In genomic region chr2:205041472-205042130, GRCh38 we compare ENCODE assay signal across 26 cellular contexts.
"Had no signal": no experiment of that assay in that cellular context is flagged by ENCODE, and none has a peak within 500 bp of the region (broad histone marks: within the 10 kb centered on the region; RNA-seq: fewer than 3 reads in every experiment).

No MANE protein-coding gene starts in this region.

- H2AFZ ChIP-seq: neural progenitor cell, parathyroid adenoma had no signal

- H3K4me3 ChIP-seq: heart left ventricle, left lung, neural progenitor cell, psoas muscle, stomach, tibial artery had no signal

- H3K27me3 ChIP-seq: heart left ventricle, left lung, neural progenitor cell, stomach, tibial artery had no signal

- H3K9ac ChIP-seq: neural progenitor cell, parathyroid adenoma had no signal

- H3K27ac Mint-ChIP-seq: activated CD4-positive, alpha-beta memory T cell treated with anti-CD3 and anti-CD28 coated beads for 36 hours; activated CD4-positive, alpha-beta T cell treated with anti-CD3 and anti-CD28 coated beads, Interleukin-2, amount 10 ng/mL, durations not matched to agents 24 days and 14 days; activated naive CD4-positive, alpha-beta T cell treated with anti-CD3 and anti-CD28 coated beads, Interleukin-2, amount 50 U/mL, for 24 hours; activated naive CD8-positive, alpha-beta T cell treated with anti-CD3 and anti-CD28 coated beads, Interleukin-2, amount 50 U/mL, for 24 hours; activated T-helper 1 cell treated with anti-CD3 and anti-CD28 coated beads, Interleukin-12 subunit alpha, Interleukin-12 subunit beta, Interleukin-2, Interleukin-4 antibody, amounts not matched to agents 30 ng/mL and 10 ng/mL and 1 ng/mL, durations not matched to agents 14 hours and 24 hours and 36 hours; endodermal cell; neural progenitor cell; stimulated activated naive B cell treated with anti-CD40 and anti-IgM and Interleukin-4, amounts not matched to agents 10 μg/mL and 1 μg/mL and 100 μg/mL, for 72 hours; T-helper 17 cell had no signal

- H3K4me1 Mint-ChIP-seq: activated naive CD8-positive, alpha-beta T cell treated with anti-CD3 and anti-CD28 coated beads, Interleukin-2, amount 50 U/mL, for 24 hours; endodermal cell; stimulated activated naive B cell treated with anti-CD40 and anti-IgM and Interleukin-4, amounts not matched to agents 10 μg/mL and 1 μg/mL and 100 μg/mL, for 72 hours had no signal

- DNase-seq: activated CD4-positive, alpha-beta memory T cell treated with anti-CD3 and anti-CD28 coated beads for 36 hours; activated CD4-positive, alpha-beta T cell treated with anti-CD3 and anti-CD28 coated beads, Interleukin-2, amount 10 ng/mL, durations not matched to agents 24 days and 14 days; activated CD4-positive, CD25-positive, alpha-beta regulatory T cell treated with anti-CD3 and anti-CD28 coated beads, Interleukin-2, amount 50 U/mL, for 72 hours; activated CD8-positive, alpha-beta memory T cell treated with anti-CD3 and anti-CD28 coated beads, Interleukin-2, amount 50 U/mL, for 4 hours; activated gamma-delta T cell; activated naive CD8-positive, alpha-beta T cell treated with anti-CD3 and anti-CD28 coated beads, Interleukin-2, amount 50 U/mL, for 24 hours; activated T-cell treated with anti-CD3 and anti-CD28 coated beads, Interleukin-2, amount 50 U/mL, for 1 hour; amygdala; central memory CD4-positive, alpha-beta T cell; endodermal cell; foreskin fibroblast; heart left ventricle; left lung; occipital lobe; psoas muscle; stimulated activated CD4-positive, alpha-beta T cell treated with anti-CD3 and anti-CD28 coated beads, Interleukin-15, amount 100 ng/mL, for 24 hours; stimulated activated CD4-positive, alpha-beta T cell treated with anti-CD3 and anti-CD28 coated beads, Interleukin-2, amount 100 ng/mL, for 24 hours; stimulated activated naive B cell treated with anti-CD40 and anti-IgM and Interleukin-4, amounts not matched to agents 10 μg/mL and 1 μg/mL and 100 μg/mL, for 72 hours; stomach; T-helper 17 cell; tibial artery had no signal

- H3K36me3 Mint-ChIP-seq: stimulated activated naive B cell treated with anti-CD40 and anti-IgM and Interleukin-4, amounts not matched to agents 10 μg/mL and 1 μg/mL and 100 μg/mL, for 72 hours had no signal

- H3K36me3 ChIP-seq: heart left ventricle, left lung, neural progenitor cell, stomach, tibial artery had no signal

- H3K9me3 Mint-ChIP-seq: neural progenitor cell had no signal

- H3K9me3 ChIP-seq: heart left ventricle, left lung, psoas muscle, stomach, tibial artery had no signal

- ATAC-seq: activated naive CD8-positive, alpha-beta T cell treated with anti-CD3 and anti-CD28 coated beads, Interleukin-2, amount 50 U/mL, for 24 hours; esophagus mucosa; heart left ventricle; left lung; psoas muscle; stimulated activated naive B cell treated with anti-CD40 and anti-IgM and Interleukin-4, amounts not matched to agents 10 μg/mL and 1 μg/mL and 100 μg/mL, for 72 hours; T-helper 17 cell had no signal

- H3K4me1 ChIP-seq: left lung, parathyroid adenoma, psoas muscle, stomach, tibial artery had no signal

- H3K4me3 Mint-ChIP-seq: activated CD4-positive, alpha-beta memory T cell treated with anti-CD3 and anti-CD28 coated beads for 36 hours; activated CD4-positive, alpha-beta T cell treated with anti-CD3 and anti-CD28 coated beads, Interleukin-2, amount 10 ng/mL, durations not matched to agents 24 days and 14 days; activated naive CD4-positive, alpha-beta T cell treated with anti-CD3 and anti-CD28 coated beads, Interleukin-2, amount 50 U/mL, for 24 hours; activated naive CD8-positive, alpha-beta T cell treated with anti-CD3 and anti-CD28 coated beads, Interleukin-2, amount 50 U/mL, for 24 hours; activated T-helper 1 cell treated with anti-CD3 and anti-CD28 coated beads, Interleukin-12 subunit alpha, Interleukin-12 subunit beta, Interleukin-2, Interleukin-4 antibody, amounts not matched to agents 30 ng/mL and 10 ng/mL and 1 ng/mL, durations not matched to agents 14 hours and 24 hours and 36 hours; endodermal cell; neural progenitor cell; stimulated activated naive B cell treated with anti-CD40 and anti-IgM and Interleukin-4, amounts not matched to agents 10 μg/mL and 1 μg/mL and 100 μg/mL, for 72 hours; T-helper 17 cell had no signal

- H3K4me2 ChIP-seq: neural progenitor cell had no signal

- H3K27ac ChIP-seq: heart left ventricle, left lung, neural progenitor cell, parathyroid adenoma, psoas muscle, stomach, tibial artery had no signal

- H3K27me3 Mint-ChIP-seq: activated CD4-positive, alpha-beta memory T cell treated with anti-CD3 and anti-CD28 coated beads for 36 hours; activated naive CD4-positive, alpha-beta T cell treated with anti-CD3 and anti-CD28 coated beads, Interleukin-2, amount 50 U/mL, for 24 hours; activated naive CD8-positive, alpha-beta T cell treated with anti-CD3 and anti-CD28 coated beads, Interleukin-2, amount 50 U/mL, for 24 hours; stimulated activated naive B cell treated with anti-CD40 and anti-IgM and Interleukin-4, amounts not matched to agents 10 μg/mL and 1 μg/mL and 100 μg/mL, for 72 hours; T-helper 17 cell had no signal
